ENCODE assay signal across 10 cellular contexts in the genomic region with DNA sequence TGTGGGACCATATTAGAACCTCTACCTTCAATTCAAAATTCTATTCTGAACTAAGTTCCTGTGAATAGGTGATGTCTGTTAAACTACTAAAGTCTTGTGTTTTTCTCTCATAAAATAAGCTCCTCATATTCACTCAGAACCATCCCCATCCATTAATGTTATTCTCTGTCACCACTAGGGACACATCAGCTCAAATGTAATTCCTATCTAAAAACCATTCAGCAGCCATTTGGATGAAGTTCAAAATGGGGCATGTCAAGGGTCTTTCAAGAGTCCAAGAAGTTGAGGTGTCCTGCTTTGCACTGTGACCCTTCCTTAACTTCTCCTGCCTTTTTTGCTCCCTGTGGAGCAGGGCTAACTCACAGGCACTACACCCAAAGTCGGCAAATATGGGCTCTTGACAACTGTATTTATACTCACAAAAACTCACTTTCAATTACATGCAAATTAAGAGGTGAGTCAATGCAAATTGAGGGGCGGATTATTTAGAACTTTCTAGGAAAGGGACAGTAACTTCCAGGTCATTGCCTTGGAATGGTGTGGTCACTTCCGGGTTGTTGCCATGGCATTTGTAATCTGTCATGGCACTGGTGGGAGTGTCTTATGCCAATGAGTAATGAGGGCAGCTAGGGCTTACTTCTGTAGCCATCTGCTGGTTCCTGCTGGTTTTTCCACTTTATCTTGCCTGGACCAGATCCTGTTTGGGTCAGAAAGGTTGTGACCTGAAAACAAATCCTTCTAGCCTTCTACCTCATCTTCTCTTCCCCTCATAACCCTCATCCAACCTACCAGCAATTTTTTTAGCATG.
DNase-seq lines count a peak whose midpoint lies in the region; ATAC-seq, FAIRE-seq and TF ChIP-seq lines count a peak whose summit lies in the region.
"Had no signal": no experiment of that assay in that cellular context is flagged by ENCODE, and none has a peak within 500 bp of the region (broad histone marks: within the 10 kb centered on the region; RNA-seq: fewer than 3 reads in every experiment).

No MANE protein-coding gene starts in this region.

- no peaks in the 10 kb centered on the region for H3K79me2 ChIP-seq in H9 (ENCODE audit: insufficient read depth, low read length)
- H3K79me2 ChIP-seq in osteoblast (ENCODE audit: insufficient read depth, low read length) = no peaks in the 10 kb centered on the region

- peak; percentile 42 for DNase-seq in H9
- DNase-seq in RCC 7860 (ENCODE audit: low spot score) = peak; percentile 76
- peak; percentile 15 to 66 for DNase-seq in cardiac fibroblast (ENCODE audit: low read depth in 2 of 2)
- no peak for DNase-seq in osteoblast (ENCODE audit: insufficient read length, low spot score, missing footprints)
- no peak for DNase-seq in midbrain (lab: John Stamatoyannopoulos, UW)
- DNase-seq in NCI-H1105 (lab: John Stamatoyannopoulos, UW) = no peak
- DNase-seq: activated T-cell treated with anti-CD3 and anti-CD28 coated beads, Interleukin-2, amount 50 U/mL, for 24 hours; caudate nucleus had no signal

- H2BK120ac ChIP-seq in H9 (ENCODE audit: low read depth, low read length, poor library complexity, severe bottlenecking) = no peak overlapping the region

- H3K36me3 Mint-ChIP-seq in H9 (ENCODE audit: insufficient read depth in 1 of 3, low read depth in 3 of 3) = peaks cover 0 to 4% (median 2%) of the 10 kb centered on the region in 3 experiments; a peak in 2 of 7 replicates

- no peak overlapping the region for H2BK12ac ChIP-seq in H9 (ENCODE audit: insufficient read length, low read depth, low read length)

- WGBS in H9 (ENCODE audit: extremely low coverage, insufficient read length, low lambda C conversion rate) = no CpG with 5 or more reads among the region's 3 CpGs

- H2BK5ac ChIP-seq in H9 (ENCODE audit: insufficient read length, low read length) = no peak overlapping the region

- H4K20me1 ChIP-seq in H9 (ENCODE audit: control insufficient read depth, insufficient read depth, insufficient read length) (no peaks in the 10 kb centered on the region), osteoblast (ENCODE audit: insufficient read depth, low read length) (no peaks in the 10 kb centered on the region)

- H2AFZ ChIP-seq in H9 (ENCODE audit: low read length) (no peak overlapping the region), osteoblast (ENCODE audit: low read length) (peak overlapping the region; percentile 62)

- H3K9me3 ChIP-seq in H9 (ENCODE audit: control insufficient read depth, low read depth, low read length) (no peaks in the 10 kb centered on the region), osteoblast (ENCODE audit: low read depth, low read length) (no peaks in the 10 kb centered on the region)
- H3K9me3 ChIP-seq: suprapubic skin had no signal

- H3K4me3 Mint-ChIP-seq in H9 = no peak overlapping the region
- H3K4me3 Mint-ChIP-seq: activated T-cell treated with anti-CD3 and anti-CD28 coated beads, Interleukin-2, amount 50 U/mL, for 24 hours had no signal

- no peak overlapping the region for H3K4ac ChIP-seq in H9 (ENCODE audit: low read depth, low read length)

- H2AK5ac ChIP-seq in H9 (ENCODE audit: insufficient read length, low read length) = no peak overlapping the region

- H3K4me1 Mint-ChIP-seq in H9 = no peaks in the 10 kb centered on the region

- no peaks in the 10 kb centered on the region for H3K23me2 ChIP-seq in H9 (ENCODE audit: insufficient read length, low read depth, low read length, poor library complexity, severe bottlenecking)

- H3K18ac ChIP-seq in H9 (ENCODE audit: insufficient read length, low read depth, low read length) = no peak overlapping the region

- no peak overlapping the region for H4K8ac ChIP-seq in H9 (replicated peaks; ENCODE audit: insufficient read length, low read depth, low read length)

- ATAC-seq in GM21717 (IDR thresholded peaks at IDR 0.05; ENCODE audit: unreplicated experiment) = no peak

- H3K27me3 Mint-ChIP-seq in H9 (ENCODE audit: low read depth) = no peaks in the 10 kb centered on the region
- H3K27me3 Mint-ChIP-seq: activated T-cell treated with anti-CD3 and anti-CD28 coated beads, Interleukin-2, amount 50 U/mL, for 24 hours had no signal

- no peak overlapping the region for H3K14ac ChIP-seq in H9 (ENCODE audit: insufficient read depth, low read length)

- H3K27me3 ChIP-seq in H9 (ENCODE audit: insufficient read depth, low read length) = no peaks in the 10 kb centered on the region
- no peaks in the 10 kb centered on the region for H3K27me3 ChIP-seq in osteoblast (ENCODE audit: insufficient read depth, low read length)
- H3K27me3 ChIP-seq: suprapubic skin had no signal

- H2BK15ac ChIP-seq in H9 (ENCODE audit: low read depth, low read length) = no peak overlapping the region

- H3K4me3 ChIP-seq in cardiac fibroblast (replicated peaks in 1 of 2; ENCODE audit: low read depth in 2 of 2, low read length in 2 of 2) (no peak overlapping the region), osteoblast (ENCODE audit: insufficient read depth, low read length) (no peak overlapping the region)
- H3K4me3 ChIP-seq: suprapubic skin had no signal

- H3K79me1 ChIP-seq in H9 (ENCODE audit: insufficient read depth, low read depth, low read length, poor library complexity, severe bottlenecking) = no peaks in the 10 kb centered on the region

- H3K27ac ChIP-seq in H9 (ENCODE audit: insufficient read length, low read depth, low read length) = no peak overlapping the region
- no peak overlapping the region for H3K27ac ChIP-seq in osteoblast (ENCODE audit: low read depth, low read length)
- H3K27ac ChIP-seq: suprapubic skin had no signal

- H2BK20ac ChIP-seq in H9 (ENCODE audit: low read depth, low read length, poor library complexity, severe bottlenecking) = no peak overlapping the region

- TF ChIP-seq CTCF in H9 (conservative IDR thresholded peaks at IDR 0.05) (peak; percentile 16; the same call in 1 of the 3 replicates), cardiac fibroblast (IDR thresholded peaks at IDR 0.05; ENCODE audit: low read depth, low read length) (no peak), osteoblast (IDR thresholded peaks at IDR 0.05; ENCODE audit: extremely low read depth, low read depth, low read length) (peak; percentile 14)

- no peak overlapping the region for H4K91ac ChIP-seq in H9 (ENCODE audit: insufficient read length, low read depth, low read length)

- H3K36me3 ChIP-seq in osteoblast (ENCODE audit: insufficient read depth, low read length) = no peaks in the 10 kb centered on the region
- H3K36me3 ChIP-seq: suprapubic skin had no signal

- H3K9ac ChIP-seq in H9 (ENCODE audit: extremely low read depth, insufficient read length, low read length) = no peak overlapping the region

- no peak overlapping the region for H3T11ph ChIP-seq in H9 (ENCODE audit: low read length)

- H4K5ac ChIP-seq in H9 (ENCODE audit: insufficient read length, low read depth, low read length) = no peak overlapping the region

- H3K4me1 ChIP-seq in H9 (ENCODE audit: insufficient read depth, low read length) (no peaks in the 10 kb centered on the region), osteoblast (ENCODE audit: insufficient read depth, low read length) (no peaks in the 10 kb centered on the region)
- H3K4me1 ChIP-seq: suprapubic skin had no signal

- H3K4me2 ChIP-seq in H9 (ENCODE audit: insufficient read depth, insufficient read length, low read length) = no peak overlapping the region
- no peak overlapping the region for H3K4me2 ChIP-seq in osteoblast (ENCODE audit: insufficient read depth, low read length)

- H3K9me3 Mint-ChIP-seq in H9 = peaks cover 3 to 9% of the 10 kb centered on the region in 2 experiments; a peak in 4 of 5 replicates

- no peak overlapping the region for H3K56ac ChIP-seq in H9 (ENCODE audit: insufficient read length, low read depth, low read length)

- no peak overlapping the region; a peak in 1 of 7 replicates for H3K27ac Mint-ChIP-seq in H9
- H3K27ac Mint-ChIP-seq: activated T-cell treated with anti-CD3 and anti-CD28 coated beads, Interleukin-2, amount 50 U/mL, for 24 hours had no signal

- FAIRE-seq in RCC 7860 (lab: Jason Lieb, UNC) = no peak

- no peak overlapping the region for H3K23ac ChIP-seq in H9 (ENCODE audit: insufficient read length, low read depth, low read length)

Comparison
In these comparisons a context has a peak if more than half of its experiments do, and no peak if none do; other contexts are left out.
1. DNase-seq: peak in H9 (single experiment), RCC 7860 (single experiment) and cardiac fibroblast (2 of 2); none in osteoblast (single experiment), midbrain (single experiment) and NCI-H1105 (single experiment).